35 cellular contexts compared by ENCODE assay signal in genomic region chr6:13991393-13991792, GRCh38.
"Had no signal": no experiment of that assay in that cellular context is flagged by ENCODE, and none has a peak within 500 bp of the region (broad histone marks: within the 10 kb centered on the region; RNA-seq: fewer than 3 reads in every experiment).

No MANE protein-coding gene starts in this region.

- H3K9me3 ChIP-seq: MG63 had no signal

- H3K36me3 ChIP-seq: MG63 had no signal

- DNase-seq: Karpas-422, Kasumi-1, MG63, MM.1S, MV-4-11, NCI-H1048, NCI-H1092, NCI-H1092 treated with DMSO at 0.1 percent for 48 hours, NCI-H1105, NCI-H1105 treated with DMSO at 0.1 percent for 48 hours, NCI-H1417, NCI-H1417 treated with DMSO at 0.1 percent for 48 hours, NCI-H1436, NCI-H1436 treated with DMSO at 0.1 percent for 48 hours, NCI-H146, NCI-H1694, NCI-H1694 treated with DMSO at 0.1 percent for 48 hours, NCI-H187, NCI-H187 treated with DMSO at 0.1 percent for 48 hours, NCI-H1930, NCI-H2029, NCI-H2029 treated with DMSO at 0.1 percent for 48 hours, NCI-H2081, NCI-H2081 treated with DMSO at 0.1 percent for 48 hours, NCI-H2107, NCI-H2171, NCI-H2171 treated with DMSO at 0.1 percent for 48 hours, NCI-H2227 treated with DMSO at 0.1 percent for 48 hours, NCI-H226, NCI-H345, NCI-H446, NCI-H446 treated with DMSO at 0.1 percent for 48 hours, NCI-H510A, NCI-H510A treated with DMSO at 0.1 percent for 48 hours, NCI-H524 had no signal

- H3K4me3 ChIP-seq: MG63 had no signal
